Comparison of ENCODE assay signal across 9 cellular contexts in the genomic region with DNA sequence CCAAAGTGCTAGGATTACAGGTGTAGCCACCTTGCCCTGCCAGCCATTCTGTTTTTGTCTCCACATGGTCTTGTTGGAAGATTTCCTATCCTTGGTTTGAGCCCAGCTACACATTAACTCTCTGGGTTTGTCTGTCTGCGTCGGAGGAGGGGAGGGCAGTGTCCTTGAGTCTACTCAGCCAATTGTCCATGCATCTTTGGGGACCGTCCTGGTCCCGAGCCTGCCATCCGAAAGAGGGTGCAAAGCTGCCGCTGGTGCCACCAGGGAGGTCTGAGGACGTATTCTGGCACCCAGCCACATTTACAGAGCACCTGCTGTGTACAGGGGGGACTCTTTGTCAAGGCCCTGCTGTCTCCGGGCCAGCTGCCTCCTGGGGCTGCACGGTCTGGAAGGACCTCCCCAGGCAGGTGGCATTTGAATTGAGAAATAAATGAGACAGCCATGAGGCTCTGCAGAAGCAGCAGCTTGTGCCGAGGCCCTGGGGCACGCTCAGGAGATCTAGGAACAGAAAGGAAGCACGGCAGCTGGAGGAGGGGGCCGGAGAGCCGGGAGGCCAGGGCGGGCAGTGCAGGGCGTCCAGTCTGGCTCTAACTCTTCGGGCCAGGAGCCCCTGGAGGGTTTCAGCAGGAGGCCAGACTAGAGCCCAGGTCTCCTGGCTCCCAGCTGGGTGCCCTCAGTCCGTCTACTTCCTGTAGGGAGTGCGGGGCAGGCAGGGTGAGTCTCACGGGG. TPM values are rescaled to one million over a fixed set of nuclear protein-coding genes. Genes with fewer than 3 reads are reported as not detected.
DNase-seq lines count a peak whose midpoint lies in the region; ATAC-seq and TF ChIP-seq lines count a peak whose summit lies in the region.
"Had no signal": no experiment of that assay in that cellular context is flagged by ENCODE, and none has a peak within 500 bp of the region (broad histone marks: within the 10 kb centered on the region; RNA-seq: fewer than 3 reads in every experiment).

No MANE protein-coding gene starts in this region.

- H3K9me3 Mint-ChIP-seq in progenitor cell of endocrine pancreas (ENCODE audit: low read depth), result no peaks in the 10 kb centered on the region

- H3K36me3 Mint-ChIP-seq in progenitor cell of endocrine pancreas (ENCODE audit: insufficient read depth), result peaks cover 6% of the 10 kb centered on the region

- TF ChIP-seq CTCF in GM06990 (IDR thresholded peaks at IDR 0.05; ENCODE audit: insufficient read depth, low read length, poor library complexity, severe bottlenecking) (no peak), coronary artery (IDR thresholded peaks at IDR 0.05) (no peak), progenitor cell of endocrine pancreas (IDR thresholded peaks at IDR 0.05; ENCODE audit: unreplicated experiment) (no peak)

- peak overlapping the region in 1 of 2 donors; percentile 89 for H3K27ac ChIP-seq in coronary artery

- H3K27me3 ChIP-seq in GM06990 (replicated peaks; ENCODE audit: control insufficient read depth, insufficient read depth, low read length), result no peaks in the 10 kb centered on the region

- H3K27ac Mint-ChIP-seq in progenitor cell of endocrine pancreas, result no peak overlapping the region

- peak; percentile 25 for DNase-seq in GM06990 (ENCODE audit: extremely low read depth, insufficient read length)
- DNase-seq in NCI-H1092 treated with DMSO at 0.1 percent for 48 hours (lab: John Stamatoyannopoulos, UW), result peak; percentile 73
- DNase-seq in coronary artery (ENCODE audit: low spot score), result no peak
- no peak for DNase-seq in progenitor cell of endocrine pancreas (ENCODE audit: low spot score, unreplicated experiment)
- no peak for DNase-seq in superior temporal gyrus (ENCODE audit: extremely low spot score)
- DNase-seq in inferior parietal cortex (ENCODE audit: extremely low spot score), result no peak
- DNase-seq: caudate nucleus had no signal

- ATAC-seq in GM21825 (IDR thresholded peaks at IDR 0.05; ENCODE audit: unreplicated experiment), result no peak

- peaks cover 4% of the 10 kb centered on the region for H3K4me1 Mint-ChIP-seq in progenitor cell of endocrine pancreas (ENCODE audit: low read depth)

- H3K27me3 Mint-ChIP-seq in progenitor cell of endocrine pancreas, result no peaks in the 10 kb centered on the region

- H3K36me3 ChIP-seq in GM06990 (ENCODE audit: control insufficient read depth, insufficient read depth, low read length), result peaks cover 32% of the 10 kb centered on the region

- H3K4me3 ChIP-seq in GM06990 (replicated peaks; ENCODE audit: low read depth, low read length) (peak overlapping the region; percentile 95), coronary artery (peak overlapping the region; percentile 99)

- H3K4me3 Mint-ChIP-seq in progenitor cell of endocrine pancreas (ENCODE audit: low read depth), result peak overlapping the region; percentile 81

RNA-seq across cellular contexts. Expression of a gene that starts 1.5 kb away (rescaled TPM):
- total RNA-seq in progenitor cell of endocrine pancreas, result 111 and 112 TPM in 2 replicates

RNA-seq across cellular contexts. Expression of a gene that starts 11.0 kb away (rescaled TPM):
- total RNA-seq in progenitor cell of endocrine pancreas, result 0.29 TPM in 2 replicates
- total RNA-seq: LHCN-M2 had no signal

RNA-seq across cellular contexts. Expression of a gene that starts 13.5 kb away (rescaled TPM):
- 78.1 and 78.5 TPM in 2 replicates for total RNA-seq in progenitor cell of endocrine pancreas

RNA-seq across cellular contexts. Expression of a gene that starts 36.9 kb away (rescaled TPM):
- 1.2 and 1.9 TPM in 2 replicates for total RNA-seq in progenitor cell of endocrine pancreas

RNA-seq across cellular contexts. Expression of a gene that starts 56.8 kb away (rescaled TPM):
- 19.4 and 21.5 TPM in 2 replicates for total RNA-seq in progenitor cell of endocrine pancreas

Comparison
In these comparisons a context has a peak if more than half of its experiments do, and no peak if none do; other contexts are left out.
1. DNase-seq: peak in GM06990 (single experiment) and NCI-H1092 treated with DMSO at 0.1 percent for 48 hours (single experiment); none in coronary artery (single experiment), progenitor cell of endocrine pancreas (single experiment), superior temporal gyrus (single experiment) and inferior parietal cortex (single experiment).